11 cellular contexts compared by ENCODE assay signal in the genomic region with DNA sequence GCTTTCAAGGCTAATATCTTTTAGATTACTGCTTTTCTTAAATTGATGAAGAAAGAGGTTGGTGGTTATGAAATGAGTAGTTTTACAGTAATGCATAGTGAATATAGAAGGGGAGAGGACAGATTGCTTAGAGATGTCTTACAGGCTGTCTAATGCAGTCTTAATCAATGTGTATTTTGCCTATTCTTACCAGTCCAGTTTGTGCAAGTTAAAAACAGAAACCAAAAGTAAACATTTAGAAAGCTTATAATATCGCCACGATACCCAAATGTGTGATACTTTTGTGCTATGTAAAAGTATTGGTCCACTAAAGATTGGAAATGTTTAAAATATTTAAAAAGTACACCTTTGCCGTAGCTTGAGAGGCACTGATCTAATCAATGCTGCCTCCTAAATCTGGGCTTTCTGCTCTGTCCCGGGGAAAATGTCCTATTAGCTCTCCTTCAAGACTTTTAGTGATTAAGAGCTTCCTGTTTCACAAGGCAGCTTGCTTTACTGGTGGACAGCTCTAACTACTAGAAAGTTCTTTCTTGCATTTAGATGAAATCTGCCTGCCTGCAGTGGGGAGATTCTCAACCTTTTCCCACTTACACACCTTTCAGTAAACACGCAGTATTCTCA.
DNase-seq lines count a peak whose midpoint lies in the region; ATAC-seq and TF ChIP-seq lines count a peak whose summit lies in the region.
"Had no signal": no experiment of that assay in that cellular context is flagged by ENCODE, and none has a peak within 500 bp of the region (broad histone marks: within the 10 kb centered on the region; RNA-seq: fewer than 3 reads in every experiment).

No MANE protein-coding gene starts in this region.

- TF ChIP-seq POLR2A in heart left ventricle (IDR thresholded peaks at IDR 0.05), result no peak

- no peak for TF ChIP-seq CTCF in heart left ventricle (IDR thresholded peaks at IDR 0.05)
- TF ChIP-seq CTCF in lung (IDR thresholded peaks at IDR 0.05; ENCODE audit: control extremely low read depth, extremely low read depth), result no peak

- H3K27ac Mint-ChIP-seq in activated naive CD8-positive, alpha-beta T cell treated with anti-CD3 and anti-CD28 coated beads, Interleukin-2, amount 50 U/mL, for 24 hours, result peak overlapping the region; percentile 76

- H3K27ac ChIP-seq in heart left ventricle (peak overlapping the region in 11 of 12 donors; percentile 9 to 84 (median 48)), lung (ENCODE audit: low read depth in 1 of 2, low read length in 1 of 2) (no peak overlapping the region), urinary bladder (ENCODE audit: low read depth) (no peak overlapping the region)

- H3K36me3 ChIP-seq in heart left ventricle, result peaks cover 0 to 17% (median 0%) of the 10 kb centered on the region in 9 donors
- peaks cover 1 to 5% of the 10 kb centered on the region in 2 donors for H3K36me3 ChIP-seq in lung (ENCODE audit: control insufficient read depth in 2 of 2, insufficient read depth in 2 of 2, low read length in 2 of 2)
- no peaks in the 10 kb centered on the region for H3K36me3 ChIP-seq in urinary bladder (ENCODE audit: insufficient read depth)

- H3K9me3 ChIP-seq in heart left ventricle (peaks cover 0 to 10% (median 0%) of the 10 kb centered on the region in 12 donors), lung (ENCODE audit: control insufficient read depth in 2 of 2, insufficient read depth in 1 of 2, low read length in 1 of 2) (no peaks in the 10 kb centered on the region)

- H3K27me3 Mint-ChIP-seq in activated naive CD8-positive, alpha-beta T cell treated with anti-CD3 and anti-CD28 coated beads, Interleukin-2, amount 50 U/mL, for 24 hours, result no peaks in the 10 kb centered on the region

- DNase-seq in heart left ventricle, result no peak
- no peak for DNase-seq in cardiac septum (ENCODE audit: low spot score)
- DNase-seq in activated naive CD8-positive, alpha-beta T cell treated with anti-CD3 and anti-CD28 coated beads, Interleukin-2, amount 50 U/mL, for 24 hours, result no peak
- no peak for DNase-seq in lung (ENCODE audit: low spot score)
- DNase-seq in activated gamma-delta T cell (lab: John Stamatoyannopoulos, UW), result no peak
- DNase-seq in midbrain (lab: John Stamatoyannopoulos, UW), result no peak
- DNase-seq: activated gamma-delta T cell treated with Interleukin-2 at 50 U/mL for 16 hours, H7, NCI-H526 had no signal

- peak overlapping the region; percentile 72 for H3K4me3 Mint-ChIP-seq in activated naive CD8-positive, alpha-beta T cell treated with anti-CD3 and anti-CD28 coated beads, Interleukin-2, amount 50 U/mL, for 24 hours

- intact Hi-C loops in heart left ventricle (cut with DNase I) (loop anchor here in 9 of 10 donors (2.0 to 10.0 kb wide), 9 partner anchors 39 to 787 kb away; partner anchors contain the start of genes CCDC122 (in 3 of the 9), LACC1 (in 3 of the 9) and ENOX1 (in 1 of the 9)), cardiac septum (cut with DNase I) (loop anchor here (5.0 kb wide), 1 partner anchor 714 kb away; no protein-coding TSS in a partner anchor)

- peaks cover 6% of the 10 kb centered on the region for H3K9me3 Mint-ChIP-seq in activated naive CD8-positive, alpha-beta T cell treated with anti-CD3 and anti-CD28 coated beads, Interleukin-2, amount 50 U/mL, for 24 hours

- H3K27me3 ChIP-seq in heart left ventricle (no peaks in the 10 kb centered on the region), lung (ENCODE audit: control insufficient read depth, insufficient read depth) (no peaks in the 10 kb centered on the region)

- H3K4me3 ChIP-seq in heart left ventricle (peak overlapping the region in 10 of 12 donors; percentile 14 to 60 (median 48)), lung (no peak overlapping the region), urinary bladder (ENCODE audit: low read depth, low read length) (peak overlapping the region; percentile 23)

- peaks cover 7% of the 10 kb centered on the region for H3K4me1 Mint-ChIP-seq in activated naive CD8-positive, alpha-beta T cell treated with anti-CD3 and anti-CD28 coated beads, Interleukin-2, amount 50 U/mL, for 24 hours

- H3K4me1 ChIP-seq in heart left ventricle (peaks cover 0 to 22% (median 0%) of the 10 kb centered on the region in 12 donors), lung (ENCODE audit: control insufficient read depth in 2 of 2, insufficient read depth in 2 of 2, low read length in 2 of 2) (no peaks in the 10 kb centered on the region), urinary bladder (ENCODE audit: insufficient read depth) (no peaks in the 10 kb centered on the region)

- 51 to 67% (median 55%) methylated on average over 5 of the region's 5 CpGs for WGBS in heart left ventricle, 4 donors
- WGBS in lung, 2 donors, result 25 to 53% methylated on average over 5 of the region's 5 CpGs
- 67% methylated on average over 5 of the region's 5 CpGs for WGBS in urinary bladder

- peaks cover 12% of the 10 kb centered on the region for H3K36me3 Mint-ChIP-seq in activated naive CD8-positive, alpha-beta T cell treated with anti-CD3 and anti-CD28 coated beads, Interleukin-2, amount 50 U/mL, for 24 hours (ENCODE audit: low read depth)

- peak in 3 of 4 donors; percentile 56 to 76 (median 58) for ATAC-seq in heart left ventricle
- ATAC-seq in activated naive CD8-positive, alpha-beta T cell treated with anti-CD3 and anti-CD28 coated beads, Interleukin-2, amount 50 U/mL, for 24 hours, result no peak
- ATAC-seq in lung (ENCODE audit: insufficient read depth, low FRiP score), result peak; percentile 45
- ATAC-seq in GM21737 (IDR thresholded peaks at IDR 0.05; ENCODE audit: unreplicated experiment), result no peak

Comparison
In these comparisons a context has a peak if more than half of its experiments do, and no peak if none do; other contexts are left out.
1. ATAC-seq: peak in heart left ventricle (3 of 4) and lung (single experiment); none in activated naive CD8-positive, alpha-beta T cell treated with anti-CD3 and anti-CD28 coated beads, Interleukin-2, amount 50 U/mL, for 24 hours (single experiment) and GM21737 (single experiment).
2. H3K27ac ChIP-seq: peak in heart left ventricle (11 of 12); none in lung (0 of 2) and urinary bladder (single experiment).